In the genomic region with DNA sequence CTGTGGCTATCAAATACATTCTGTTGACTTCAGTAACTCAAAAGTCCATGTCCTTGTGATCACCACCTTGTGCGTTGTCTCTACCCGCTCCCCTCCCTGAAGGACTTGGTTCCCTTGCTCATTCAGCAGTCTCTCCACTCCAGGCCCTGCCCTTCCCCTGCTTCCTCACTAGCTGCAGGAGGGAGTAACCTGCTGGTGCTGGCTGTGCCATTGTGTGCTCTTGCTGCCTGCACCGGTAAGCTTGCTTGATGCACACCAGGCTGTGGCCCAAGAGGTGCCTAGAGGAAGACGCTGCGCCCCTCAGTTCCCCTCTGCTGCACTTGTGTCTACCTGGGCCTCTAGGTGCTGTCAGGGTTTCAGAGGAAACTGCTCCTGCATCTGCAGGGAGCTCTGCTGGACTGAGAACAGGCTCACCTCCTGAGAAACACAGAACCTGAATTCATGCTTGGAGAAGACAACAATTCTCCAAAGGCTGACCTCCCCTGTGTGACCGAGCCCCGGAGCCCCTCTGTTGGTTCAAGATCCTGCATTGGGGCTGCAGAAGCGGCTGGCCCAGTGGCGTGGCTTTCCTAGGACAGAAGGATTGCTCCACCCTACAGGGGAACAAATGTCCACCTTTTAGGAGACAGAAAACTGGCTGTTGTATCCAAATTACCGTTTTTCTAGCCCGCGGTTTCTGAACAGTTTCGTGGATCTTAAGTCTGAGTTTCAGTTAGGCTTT, we compare ENCODE assay signal across 1 cellular context.
TF ChIP-seq lines count a peak whose summit lies in the region.

No MANE protein-coding gene starts in this region.

TF ChIP-seq in WTC11, 78 proteins besides CTCF, POLR2A, EP300 and RAD21:
- no peak for TF ChIP-seq CBFB (CRISPR knock-in tag; IDR thresholded peaks at IDR 0.05; ENCODE audit: low read depth)
- TF ChIP-seq, protein P1, sequence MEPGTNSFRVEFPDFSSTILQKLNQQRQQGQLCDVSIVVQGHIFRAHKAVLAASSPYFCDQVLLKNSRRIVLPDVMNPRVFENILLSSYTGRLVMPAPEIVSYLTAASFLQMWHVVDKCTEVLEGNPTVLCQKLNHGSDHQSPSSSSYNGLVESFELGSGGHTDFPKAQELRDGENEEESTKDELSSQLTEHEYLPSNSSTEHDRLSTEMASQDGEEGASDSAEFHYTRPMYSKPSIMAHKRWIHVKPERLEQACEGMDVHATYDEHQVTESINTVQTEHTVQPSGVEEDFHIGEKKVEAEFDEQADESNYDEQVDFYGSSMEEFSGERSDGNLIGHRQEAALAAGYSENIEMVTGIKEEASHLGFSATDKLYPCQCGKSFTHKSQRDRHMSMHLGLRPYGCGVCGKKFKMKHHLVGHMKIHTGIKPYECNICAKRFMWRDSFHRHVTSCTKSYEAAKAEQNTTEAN (CRISPR knock-in tag; IDR thresholded peaks at IDR 0.05): no peak
- TF ChIP-seq KAT7 (CRISPR knock-in tag; IDR thresholded peaks at IDR 0.05; ENCODE audit: borderline replicate concordance): no peak
- TF ChIP-seq, protein P2, sequence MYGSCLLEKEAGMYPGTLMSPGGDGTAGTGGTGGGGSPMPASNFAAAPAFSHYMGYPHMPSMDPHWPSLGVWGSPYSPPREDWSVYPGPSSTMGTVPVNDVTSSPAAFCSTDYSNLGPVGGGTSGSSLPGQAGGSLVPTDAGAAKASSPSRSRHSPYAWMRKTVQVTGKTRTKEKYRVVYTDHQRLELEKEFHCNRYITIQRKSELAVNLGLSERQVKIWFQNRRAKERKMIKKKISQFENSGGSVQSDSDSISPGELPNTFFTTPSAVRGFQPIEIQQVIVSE (CRISPR knock-in tag; IDR thresholded peaks at IDR 0.05; ENCODE audit: borderline replicate concordance): no peak
- TF ChIP-seq CREM (CRISPR knock-in tag; IDR thresholded peaks at IDR 0.05): no peak
- TF ChIP-seq, protein P3, sequence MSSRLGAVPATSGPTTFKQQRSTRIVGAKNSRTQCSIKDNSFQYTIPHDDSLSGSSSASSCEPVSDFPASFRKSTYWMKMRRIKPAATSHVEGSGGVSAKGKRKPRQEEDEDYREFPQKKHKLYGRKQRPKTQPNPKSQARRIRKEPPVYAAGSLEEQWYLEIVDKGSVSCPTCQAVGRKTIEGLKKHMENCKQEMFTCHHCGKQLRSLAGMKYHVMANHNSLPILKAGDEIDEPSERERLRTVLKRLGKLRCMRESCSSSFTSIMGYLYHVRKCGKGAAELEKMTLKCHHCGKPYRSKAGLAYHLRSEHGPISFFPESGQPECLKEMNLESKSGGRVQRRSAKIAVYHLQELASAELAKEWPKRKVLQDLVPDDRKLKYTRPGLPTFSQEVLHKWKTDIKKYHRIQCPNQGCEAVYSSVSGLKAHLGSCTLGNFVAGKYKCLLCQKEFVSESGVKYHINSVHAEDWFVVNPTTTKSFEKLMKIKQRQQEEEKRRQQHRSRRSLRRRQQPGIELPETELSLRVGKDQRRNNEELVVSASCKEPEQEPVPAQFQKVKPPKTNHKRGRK (CRISPR knock-in tag; IDR thresholded peaks at IDR 0.05; ENCODE audit: borderline replicate concordance): no peak
- TF ChIP-seq JUN (CRISPR knock-in tag; IDR thresholded peaks at IDR 0.05): no peak
- TF ChIP-seq HMGA2 (CRISPR knock-in tag; IDR thresholded peaks at IDR 0.05): no peak
- TF ChIP-seq FOXP1 (CRISPR knock-in tag; IDR thresholded peaks at IDR 0.05; ENCODE audit: borderline replicate concordance): no peak
- TF ChIP-seq, protein P4, sequence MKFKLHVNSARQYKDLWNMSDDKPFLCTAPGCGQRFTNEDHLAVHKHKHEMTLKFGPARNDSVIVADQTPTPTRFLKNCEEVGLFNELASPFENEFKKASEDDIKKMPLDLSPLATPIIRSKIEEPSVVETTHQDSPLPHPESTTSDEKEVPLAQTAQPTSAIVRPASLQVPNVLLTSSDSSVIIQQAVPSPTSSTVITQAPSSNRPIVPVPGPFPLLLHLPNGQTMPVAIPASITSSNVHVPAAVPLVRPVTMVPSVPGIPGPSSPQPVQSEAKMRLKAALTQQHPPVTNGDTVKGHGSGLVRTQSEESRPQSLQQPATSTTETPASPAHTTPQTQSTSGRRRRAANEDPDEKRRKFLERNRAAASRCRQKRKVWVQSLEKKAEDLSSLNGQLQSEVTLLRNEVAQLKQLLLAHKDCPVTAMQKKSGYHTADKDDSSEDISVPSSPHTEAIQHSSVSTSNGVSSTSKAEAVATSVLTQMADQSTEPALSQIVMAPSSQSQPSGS (CRISPR knock-in tag; IDR thresholded peaks at IDR 0.05; ENCODE audit: borderline replicate concordance, low read depth): no peak
- no peak for TF ChIP-seq ZNF416 (CRISPR knock-in tag; IDR thresholded peaks at IDR 0.05)
- TF ChIP-seq, protein P5, sequence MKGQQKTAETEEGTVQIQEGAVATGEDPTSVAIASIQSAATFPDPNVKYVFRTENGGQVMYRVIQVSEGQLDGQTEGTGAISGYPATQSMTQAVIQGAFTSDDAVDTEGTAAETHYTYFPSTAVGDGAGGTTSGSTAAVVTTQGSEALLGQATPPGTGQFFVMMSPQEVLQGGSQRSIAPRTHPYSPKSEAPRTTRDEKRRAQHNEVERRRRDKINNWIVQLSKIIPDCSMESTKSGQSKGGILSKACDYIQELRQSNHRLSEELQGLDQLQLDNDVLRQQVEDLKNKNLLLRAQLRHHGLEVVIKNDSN (CRISPR knock-in tag; IDR thresholded peaks at IDR 0.05): no peak
TF ChIP-seq in WTC11: peak in this region for 0.
